ENCODE assay signal across 1 cellular context in the genomic region with DNA sequence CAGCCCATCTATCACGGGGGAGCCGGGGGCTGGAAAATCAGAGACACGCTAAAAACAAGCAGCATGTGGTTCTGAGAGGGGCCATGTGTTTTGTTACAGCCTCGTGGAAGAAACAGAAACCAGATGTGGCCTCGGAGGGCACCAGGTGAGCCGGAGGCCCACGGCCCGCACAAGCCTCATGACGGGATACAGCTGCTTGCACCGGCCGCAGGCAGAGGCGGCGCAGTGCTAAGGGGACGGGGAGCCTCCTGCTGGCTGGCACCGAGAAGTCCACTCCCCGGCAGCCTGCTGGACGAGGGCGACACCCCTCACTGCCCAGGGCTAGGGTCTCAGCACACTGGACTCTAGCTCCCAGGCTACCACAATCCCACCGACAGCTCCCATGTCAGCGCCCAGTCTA.
TF ChIP-seq lines count a peak whose summit lies in the region.

No MANE protein-coding gene starts in this region.

TF ChIP-seq in WTC11, 78 proteins besides CTCF, POLR2A, EP300 and RAD21 (continued from another document):
- TF ChIP-seq, protein P1, sequence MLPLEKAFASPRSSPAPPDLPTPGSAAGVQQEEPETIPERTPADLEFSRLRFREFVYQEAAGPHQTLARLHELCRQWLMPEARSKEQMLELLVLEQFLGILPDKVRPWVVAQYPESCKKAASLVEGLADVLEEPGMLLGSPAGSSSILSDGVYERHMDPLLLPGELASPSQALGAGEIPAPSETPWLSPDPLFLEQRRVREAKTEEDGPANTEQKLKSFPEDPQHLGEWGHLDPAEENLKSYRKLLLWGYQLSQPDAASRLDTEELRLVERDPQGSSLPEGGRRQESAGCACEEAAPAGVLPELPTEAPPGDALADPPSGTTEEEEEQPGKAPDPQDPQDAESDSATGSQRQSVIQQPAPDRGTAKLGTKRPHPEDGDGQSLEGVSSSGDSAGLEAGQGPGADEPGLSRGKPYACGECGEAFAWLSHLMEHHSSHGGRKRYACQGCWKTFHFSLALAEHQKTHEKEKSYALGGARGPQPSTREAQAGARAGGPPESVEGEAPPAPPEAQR (CRISPR knock-in tag; IDR thresholded peaks at IDR 0.05): no peak
- TF ChIP-seq ZNF396 (CRISPR knock-in tag; IDR thresholded peaks at IDR 0.05; ENCODE audit: borderline replicate concordance): no peak
- TF ChIP-seq, protein P2, sequence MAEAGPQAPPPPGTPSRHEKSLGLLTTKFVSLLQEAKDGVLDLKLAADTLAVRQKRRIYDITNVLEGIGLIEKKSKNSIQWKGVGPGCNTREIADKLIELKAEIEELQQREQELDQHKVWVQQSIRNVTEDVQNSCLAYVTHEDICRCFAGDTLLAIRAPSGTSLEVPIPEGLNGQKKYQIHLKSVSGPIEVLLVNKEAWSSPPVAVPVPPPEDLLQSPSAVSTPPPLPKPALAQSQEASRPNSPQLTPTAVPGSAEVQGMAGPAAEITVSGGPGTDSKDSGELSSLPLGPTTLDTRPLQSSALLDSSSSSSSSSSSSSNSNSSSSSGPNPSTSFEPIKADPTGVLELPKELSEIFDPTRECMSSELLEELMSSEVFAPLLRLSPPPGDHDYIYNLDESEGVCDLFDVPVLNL (CRISPR knock-in tag; IDR thresholded peaks at IDR 0.05; ENCODE audit: borderline replicate concordance, low read depth): no peak
